In the genomic region with DNA sequence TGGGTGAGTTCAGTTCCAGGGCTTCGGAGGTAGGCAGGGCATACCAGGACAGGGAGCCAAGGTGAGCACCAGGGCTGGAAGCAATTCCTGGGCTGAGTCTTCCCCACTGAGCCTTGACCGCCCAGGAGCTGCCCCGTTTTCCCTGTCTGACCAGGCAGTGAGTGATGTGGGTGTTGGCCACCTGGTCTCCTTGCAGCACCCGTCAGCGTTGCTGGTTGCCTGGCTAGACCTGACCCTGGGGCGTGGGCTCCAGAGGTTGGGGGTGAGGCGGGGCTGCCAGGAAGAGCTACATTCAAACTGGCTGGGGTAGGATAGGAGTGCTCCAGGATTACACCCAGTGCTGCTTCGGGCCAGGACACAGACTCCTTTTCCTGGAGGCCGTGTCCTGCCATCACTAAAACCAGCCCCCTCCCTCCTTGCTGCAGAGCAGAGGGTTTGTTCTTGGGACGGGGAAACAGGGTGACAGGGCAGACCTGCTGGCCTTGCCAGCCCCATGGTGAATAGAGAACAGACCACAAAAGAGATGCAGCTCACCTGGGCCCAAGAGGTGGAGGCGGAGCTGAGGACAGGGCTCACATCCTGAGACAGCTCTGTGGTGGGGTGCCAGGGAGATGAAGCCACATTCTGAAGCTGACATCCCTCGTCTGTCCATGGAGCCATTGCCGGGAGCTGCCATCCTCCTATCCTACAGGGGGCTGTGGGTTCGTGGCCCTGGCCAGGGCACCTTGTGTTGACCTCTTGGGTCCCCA, we compare ENCODE assay signal across 17 cellular contexts. TPM values are rescaled to one million over a fixed set of nuclear protein-coding genes. Genes with fewer than 3 reads are reported as not detected.
A peak's percentile ranks its signal among the peaks of the same experiment; 100 is the strongest.
DNase-seq lines count a peak whose midpoint lies in the region; TF ChIP-seq lines count a peak whose summit lies in the region.
"Had no signal": no experiment of that assay in that cellular context is flagged by ENCODE, and none has a peak within 500 bp of the region (broad histone marks: within the 10 kb centered on the region; RNA-seq: fewer than 3 reads in every experiment).

No MANE protein-coding gene starts in this region.

- H3K4me3 ChIP-seq in epithelial cell of esophagus (ENCODE audit: low read length) (no peak overlapping the region), osteoblast (ENCODE audit: insufficient read depth, low read length) (no peak overlapping the region)
- H3K4me3 ChIP-seq: A549 had no signal

- peaks cover 39% of the 10 kb centered on the region for H3K36me3 ChIP-seq in osteoblast (ENCODE audit: insufficient read depth, low read length)

- H3K27me3 ChIP-seq in osteoblast (ENCODE audit: insufficient read depth, low read length): no peaks in the 10 kb centered on the region

- H3K79me2 ChIP-seq in osteoblast (ENCODE audit: insufficient read depth, low read length): peaks cover 46% of the 10 kb centered on the region

- DNase-seq in activated effector memory CD4-positive, alpha-beta T cell treated with anti-CD3 and anti-CD28 coated beads, Interleukin-2, amount 50 U/mL, for 16 hours: peak; percentile 53
- no peak for DNase-seq in activated effector memory CD4-positive, alpha-beta T cell treated with Interleukin-2 at 50 U/mL for 16 hours
- DNase-seq in epithelial cell of esophagus (ENCODE audit: low read depth) (peak; percentile 14), osteoblast (ENCODE audit: insufficient read length, low spot score, missing footprints) (peak; percentile 76), NCI-H82 (lab: John Stamatoyannopoulos, UW) (no peak), T1000 (lab: John Stamatoyannopoulos, UW) (no peak), NCI-H82 treated with DMSO at 0.1 percent for 48 hours (lab: John Stamatoyannopoulos, UW; ENCODE audit: unreplicated experiment) (no peak)
- DNase-seq: DND-41; Karpas-422; MM.1S; NCI-H2081 treated with DMSO at 0.1 percent for 48 hours; NCI-H2227 treated with DMSO at 0.1 percent for 48 hours; NCI-H526 treated with DMSO at 0.1 percent for 48 hours; NK-92 treated with Interleukin-12 subunit alpha and Interleukin-12 subunit beta, amount 100 ng/mL, for 24 hours; OCI-M1; RPMI8226 had no signal

- H3K4me2 ChIP-seq in osteoblast (ENCODE audit: insufficient read depth, low read length): no peak overlapping the region
- H3K4me2 ChIP-seq: A549 had no signal

- no peak overlapping the region for H2AFZ ChIP-seq in osteoblast (ENCODE audit: low read length)

- no peak for TF ChIP-seq CTCF in epithelial cell of esophagus (IDR thresholded peaks at IDR 0.05; ENCODE audit: insufficient read depth, low read depth, low read length, missing control alignments)
- no peak for TF ChIP-seq CTCF in osteoblast (IDR thresholded peaks at IDR 0.05; ENCODE audit: extremely low read depth, low read depth, low read length)

- H3K27ac ChIP-seq in osteoblast (ENCODE audit: low read depth, low read length): no peak overlapping the region
- H3K27ac ChIP-seq: A549 had no signal

- H4K20me1 ChIP-seq in osteoblast (ENCODE audit: insufficient read depth, low read length): no peaks in the 10 kb centered on the region

- no peaks in the 10 kb centered on the region for H3K4me1 ChIP-seq in osteoblast (ENCODE audit: insufficient read depth, low read length)
- H3K4me1 ChIP-seq: A549 had no signal

- no peaks in the 10 kb centered on the region for H3K9me3 ChIP-seq in osteoblast (ENCODE audit: low read depth, low read length)
- H3K9me3 ChIP-seq: A549 had no signal

RNA-seq across cellular contexts. Expression of a gene that starts 14.2 kb away (rescaled TPM):
- total RNA-seq in osteoblast: 8.7 and 13.8 TPM in 2 replicates

RNA-seq across cellular contexts. Expression of a gene that starts 52.0 kb away (rescaled TPM):
- not detected in 2 replicates for total RNA-seq in osteoblast

Comparison
In these comparisons a context has a peak if more than half of its experiments do, and no peak if none do; other contexts are left out.
1. DNase-seq: peak in activated effector memory CD4-positive, alpha-beta T cell treated with anti-CD3 and anti-CD28 coated beads, Interleukin-2, amount 50 U/mL, for 16 hours (single experiment), epithelial cell of esophagus (single experiment) and osteoblast (single experiment); none in activated effector memory CD4-positive, alpha-beta T cell treated with Interleukin-2 at 50 U/mL for 16 hours (single experiment), NCI-H82 (single experiment), T1000 (single experiment) and NCI-H82 treated with DMSO at 0.1 percent for 48 hours (single experiment).